8 cellular contexts compared by ENCODE assay signal in genomic region chr3:160565442-160566403, GRCh38. TPM values are rescaled to one million over a fixed set of nuclear protein-coding genes. Genes with fewer than 3 reads are reported as not detected.
DNase-seq lines count a peak whose midpoint lies in the region; ATAC-seq and TF ChIP-seq lines count a peak whose summit lies in the region.

Gene KPNA4, minus strand, starts transcription at chr3:160565571. Its CDS starts 289 bp downstream, at chr3:160565282.

- peak within 1 kb of the TSS; percentile 97 for H3K4me2 ChIP-seq in PC-9

- peak; percentile 94 for DNase-seq in DMS153 (lab: John Stamatoyannopoulos, UW)
- peak; percentile 94 for DNase-seq in Jurkat, Clone E6-1 (ENCODE audit: low read depth, low spot score)
- peak; percentile 94 to 99 for DNase-seq in PC-9
- peak; percentile 98 for DNase-seq in activated T-cell treated with anti-CD3 and anti-CD28 coated beads, Interleukin-2, amount 50 U/mL, for 1 hour
- DNase-seq in epithelial cell of proximal tubule (ENCODE audit: low read depth): peak; percentile 86
- peak; percentile 95 for DNase-seq in stimulated activated CD8-positive, alpha-beta memory T cell treated with anti-CD3 and anti-CD28 coated beads, Interleukin-4, amount 100 ng/mL, for 48 hours

- peaks cover 58% of the 10 kb centered on the region for H3K79me2 ChIP-seq in PC-9 (ENCODE audit: low read depth)

- no peaks in the 10 kb centered on the region for H3K27me3 ChIP-seq in PC-9 (ENCODE audit: insufficient read depth, low read depth)
- no peaks in the 10 kb centered on the region for H3K27me3 ChIP-seq in mucosa of rectum (ENCODE audit: control insufficient read depth in 2 of 2, insufficient read depth in 2 of 2, low read length in 2 of 2)

- peak within 1 kb of the TSS; percentile 68 for H3K4me3 ChIP-seq in Jurkat, Clone E6-1 (ENCODE audit: low read length)
- H3K4me3 ChIP-seq in PC-9: peak within 1 kb of the TSS; percentile 86
- H3K4me3 ChIP-seq in epithelial cell of proximal tubule (ENCODE audit: low read depth, low read length): peak within 1 kb of the TSS; percentile 81
- H3K4me3 ChIP-seq in mucosa of rectum (ENCODE audit: low read length in 2 of 2): peak within 1 kb of the TSS; percentile 93

- H3K9me3 ChIP-seq in PC-9 (ENCODE audit: insufficient read depth, low read depth) (no peaks in the 10 kb centered on the region), mucosa of rectum (ENCODE audit: control insufficient read depth in 2 of 2, low read length in 2 of 2) (no peaks in the 10 kb centered on the region)

- H4K20me1 ChIP-seq in PC-9 (ENCODE audit: insufficient read depth): peaks cover 35% of the 10 kb centered on the region

- intact Hi-C loops in PC-9 (cut with micrococcal nuclease; ENCODE audit: unreplicated experiment): loop anchor here (1.0 to 10.0 kb wide), 5 partner anchors 112 to 859 kb away; partner anchors contain the start of genes ARL14 and NMD3

- no peak for TF ChIP-seq CTCF in PC-9 (conservative IDR thresholded peaks at IDR 0.05)
- no peak for TF ChIP-seq CTCF in epithelial cell of proximal tubule (conservative IDR thresholded peaks at IDR 0.05; ENCODE audit: low read depth, low read length)

- peak within 1 kb of the TSS; percentile 96 for H2AFZ ChIP-seq in PC-9

- ATAC-seq in GM21619 (IDR thresholded peaks at IDR 0.05; ENCODE audit: unreplicated experiment): peak; percentile 90

- CTCF ChIA-PET in PC-9 (lab: Charles Lee): interaction anchor here (0.7 kb wide), 1 partner anchor 711 kb away, joined by 4 read pairs; no protein-coding TSS in a partner anchor

- POLR2A ChIA-PET in PC-9 (lab: Charles Lee; ENCODE audit: unreplicated experiment): interaction anchor here (0.5 to 0.9 kb wide), 4 partner anchors 111 to 1605 kb away, joined by 4 to 14 read pairs (median 9); partner anchors contain the start of gene ARL14

- peak within 1 kb of the TSS; percentile 89 to 91 for H3K9ac ChIP-seq in mucosa of rectum (ENCODE audit: low read depth in 1 of 2, low read length in 2 of 2)

- no peaks in the 10 kb centered on the region for H3K9me2 ChIP-seq in PC-9 (ENCODE audit: insufficient read depth)

- peaks cover 16% of the 10 kb centered on the region for H3F3A ChIP-seq in PC-9 (ENCODE audit: insufficient read depth, low read depth)

- peaks cover 16% of the 10 kb centered on the region for H3K36me3 ChIP-seq in PC-9 (ENCODE audit: low read depth)
- H3K36me3 ChIP-seq in mucosa of rectum (ENCODE audit: control insufficient read depth in 2 of 2, insufficient read depth in 2 of 2, low read length in 2 of 2): peaks cover 0 to 5% of the 10 kb centered on the region in 2 donors

- H3K27ac ChIP-seq in PC-9 (peak within 1 kb of the TSS; percentile 98), mucosa of rectum (ENCODE audit: low read depth in 2 of 2, low read length in 2 of 2) (peak within 1 kb of the TSS; percentile 96)

- TSS peak; percentile 82 for BruUV-seq in PC-9 (replicated peaks; lab: Mats Ljungman, UMichigan)

- H3K4me1 ChIP-seq in PC-9 (replicated peaks; ENCODE audit: insufficient read depth) (peaks cover 40% of the 10 kb centered on the region), mucosa of rectum (ENCODE audit: control insufficient read depth in 2 of 2, insufficient read depth in 2 of 2, low read length in 2 of 2) (peaks cover 15% of the 10 kb centered on the region in 2 donors)

RNA-seq across cellular contexts. Expression of gene KPNA4, which starts in this region (rescaled TPM):
- polyA plus RNA-seq in Jurkat, Clone E6-1 (2012; ENCODE audit: insufficient read depth, insufficient read length): 43.7 TPM
- total RNA-seq in PC-9 (2021) (49.2 and 61.0 TPM in 2 replicates), epithelial cell of proximal tubule (17.0 and 27.7 TPM in 2 replicates)

Comparison
In these comparisons a context has a peak if more than half of its experiments do, and no peak if none do; other contexts are left out.
1. Peak in every context shown above with its lines: DNase-seq, ATAC-seq, H3K4me3 ChIP-seq and H3K27ac ChIP-seq.